Comparison of ENCODE assay signal across 9 cellular contexts in genomic region chr22:37420656-37421467, GRCh38. TPM values are rescaled to one million over a fixed set of nuclear protein-coding genes. Genes with fewer than 3 reads are reported as not detected.
DNase-seq lines count a peak whose midpoint lies in the region; ATAC-seq and TF ChIP-seq lines count a peak whose summit lies in the region.
"Had no signal": no experiment of that assay in that cellular context is flagged by ENCODE, and none has a peak within 500 bp of the region (broad histone marks: within the 10 kb centered on the region; RNA-seq: fewer than 3 reads in every experiment).

No MANE protein-coding gene starts in this region.

- H3K4me3 ChIP-seq in LNCaP clone FGC (ENCODE audit: low read depth, low read length) (peak overlapping the region; percentile 46), muscle layer of duodenum (ENCODE audit: low read depth in 1 of 2, low read length in 2 of 2) (peak overlapping the region; percentile 21 to 31)

- H3K27ac ChIP-seq in C4-2B (peak overlapping the region; percentile 36), muscle layer of duodenum (ENCODE audit: low read length) (no peak overlapping the region)

- no peaks in the 10 kb centered on the region for H3K9me3 Mint-ChIP-seq in chondrocyte (ENCODE audit: low read depth)

- TF ChIP-seq CTCF in C4-2B (conservative IDR thresholded peaks at IDR 0.05) (no peak), LNCaP clone FGC (IDR thresholded peaks at IDR 0.05; ENCODE audit: control insufficient read depth, extremely low read depth, insufficient read depth) (no peak), chondrocyte (IDR thresholded peaks at IDR 0.05) (no peak), GM10266 (IDR thresholded peaks at IDR 0.05; ENCODE audit: control insufficient read depth, insufficient read depth, low read depth, missing control alignments) (no peak)

- H3K36me3 ChIP-seq in muscle layer of duodenum (ENCODE audit: control insufficient read depth in 1 of 2, insufficient read depth in 2 of 2, low read length in 2 of 2) = no peaks in the 10 kb centered on the region

- H3K27ac Mint-ChIP-seq in chondrocyte (ENCODE audit: unreplicated experiment) = no peak overlapping the region

- peaks cover 0 to 17% of the 10 kb centered on the region in 2 donors for H3K4me1 ChIP-seq in muscle layer of duodenum (ENCODE audit: control insufficient read depth in 1 of 2, insufficient read depth in 2 of 2, low read length in 2 of 2)

- peak overlapping the region; percentile 81 for H3K4me3 Mint-ChIP-seq in chondrocyte (ENCODE audit: unreplicated experiment)

- DNase-seq in LNCaP clone FGC (ENCODE audit: low read depth) (no peak), chondrocyte (ENCODE audit: low spot score) (no peak), GM03348 (ENCODE audit: low spot score) (no peak), GM10266 (ENCODE audit: extremely low spot score) (no peak)
- DNase-seq: NCI-H524 treated with DMSO at 0.1 percent for 48 hours had no signal

- no peaks in the 10 kb centered on the region for H3K36me3 Mint-ChIP-seq in chondrocyte (ENCODE audit: low read depth)

- H3K27me3 ChIP-seq in muscle layer of duodenum (ENCODE audit: low read depth, low read length) = peaks cover 42% of the 10 kb centered on the region

- H3K4me1 Mint-ChIP-seq in chondrocyte (ENCODE audit: low read depth) = peaks cover 12% of the 10 kb centered on the region

- ATAC-seq in HG02973 (IDR thresholded peaks at IDR 0.05; ENCODE audit: unreplicated experiment) (no peak), GM18858 (IDR thresholded peaks at IDR 0.05; ENCODE audit: unreplicated experiment) (no peak)

- H3K9me3 ChIP-seq in muscle layer of duodenum (ENCODE audit: control insufficient read depth in 1 of 2, low read length in 2 of 2) = no peaks in the 10 kb centered on the region

- peaks cover 34% of the 10 kb centered on the region for H3K27me3 Mint-ChIP-seq in chondrocyte (ENCODE audit: low read depth)

RNA-seq across cellular contexts. Expression of gene ELFN2, which starts 6.4 kb away (rescaled TPM):
- 0.65 to 1.2 TPM (median 1.1 TPM) in 3 replicates for total RNA-seq in chondrocyte
